In the genomic region with DNA sequence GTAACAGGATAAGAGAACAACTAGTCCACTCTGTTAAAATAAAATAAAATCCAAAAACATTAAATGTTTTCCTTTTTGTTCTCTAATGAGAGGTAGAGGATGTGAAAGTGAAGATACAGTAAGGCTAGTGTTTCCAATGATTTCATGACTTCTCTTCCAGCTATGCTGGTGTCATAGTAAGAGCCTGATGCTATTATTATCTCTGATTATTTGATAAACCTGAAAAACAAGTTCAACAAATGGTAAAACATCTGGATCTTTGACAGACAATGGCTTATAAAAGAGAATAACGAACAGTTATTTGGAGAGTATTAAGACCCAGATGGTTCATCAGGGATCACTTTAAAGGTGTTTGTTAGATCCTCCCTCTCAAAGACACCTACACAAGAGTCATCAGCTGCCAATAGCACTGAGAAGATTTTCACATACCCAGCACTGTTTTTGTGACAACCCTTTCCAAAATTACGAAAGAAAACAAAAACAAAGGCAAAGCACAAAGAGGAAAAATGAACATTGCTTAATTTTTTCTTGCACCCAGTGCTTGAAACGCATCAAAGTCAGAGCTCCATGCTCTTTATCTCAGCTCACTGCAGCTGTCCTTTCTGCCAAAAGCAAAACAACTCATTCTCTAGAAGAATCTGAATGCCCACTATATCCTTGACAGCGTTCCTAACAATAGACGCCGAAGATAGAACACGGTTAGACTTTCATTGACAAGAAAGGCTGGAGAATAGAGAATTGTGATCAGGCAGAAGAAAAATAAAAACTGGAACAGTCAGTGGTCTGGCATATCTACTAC, we compare ENCODE assay signal across 13 cellular contexts.
A peak's percentile ranks its signal among the peaks of the same experiment; 100 is the strongest.
DNase-seq lines count a peak whose midpoint lies in the region; ATAC-seq and TF ChIP-seq lines count a peak whose summit lies in the region.
"Had no signal": no experiment of that assay in that cellular context is flagged by ENCODE, and none has a peak within 500 bp of the region (broad histone marks: within the 10 kb centered on the region; RNA-seq: fewer than 3 reads in every experiment).

No MANE protein-coding gene starts in this region.

- no peak overlapping the region for H2BK5ac ChIP-seq in mesendoderm (ENCODE audit: low read length)

- 31 to 32% methylated on average over 7 of the region's 7 CpGs for WGBS in heart right ventricle, 2 donors
- no CpG with 5 or more reads among the region's 7 CpGs for WGBS in mesendoderm (ENCODE audit: extremely low coverage, insufficient coverage, low lambda C conversion rate)

- TF ChIP-seq CTCF in heart right ventricle (IDR thresholded peaks at IDR 0.05) (no peak), ascending aorta (IDR thresholded peaks at IDR 0.05) (no peak), BE2C (IDR thresholded peaks at IDR 0.05; ENCODE audit: low read depth, low read length) (no peak)

- ATAC-seq in heart right ventricle (no peak), left cardiac atrium (no peak), HG03025 (IDR thresholded peaks at IDR 0.05; ENCODE audit: low FRiP score, unreplicated experiment) (no peak)
- ATAC-seq: HCT116 had no signal

- H3K18ac ChIP-seq in mesendoderm (ENCODE audit: low read length), result no peak overlapping the region

- H4K8ac ChIP-seq in mesendoderm (ENCODE audit: low read depth, low read length), result no peak overlapping the region

- no peak overlapping the region for H2AK5ac ChIP-seq in mesendoderm (ENCODE audit: low read length)

- no peak for DNase-seq in heart right ventricle
- DNase-seq in left cardiac atrium, result no peak
- no peak for DNase-seq in ascending aorta (ENCODE audit: low spot score in 2 of 2)
- DNase-seq in mesendoderm, result no peak
- DNase-seq in GDM1 (lab: John Stamatoyannopoulos, UW), result no peak
- DNase-seq in epidermal melanocyte (ENCODE audit: insufficient read length, low spot score), result no peak
- no peak for DNase-seq in BE2C
- DNase-seq: activated B cell treated with CpG ODN at 0.5 μM for 24 hours, NCI-H1436 treated with DMSO at 0.1 percent for 48 hours, SJCRH30 had no signal

- no peak overlapping the region for H3K56ac ChIP-seq in mesendoderm (ENCODE audit: low read length)

- no peak overlapping the region for H3K4ac ChIP-seq in mesendoderm (ENCODE audit: low read depth, low read length)

- H3K27me3 ChIP-seq in heart right ventricle, result no peaks in the 10 kb centered on the region
- H3K27me3 ChIP-seq in ascending aorta, result no peaks in the 10 kb centered on the region
- H3K27me3 ChIP-seq in mesendoderm (ENCODE audit: insufficient read depth, low read length, poor library complexity), result no peaks in the 10 kb centered on the region
- no peaks in the 10 kb centered on the region for H3K27me3 ChIP-seq in BE2C
- H3K27me3 ChIP-seq: neutrophil, SJCRH30 had no signal

- intact Hi-C loops in heart right ventricle (cut with DNase I), result loop anchor here in 1 of 10 donors (10.0 kb wide), 1 partner anchor 161 kb away; no protein-coding TSS in a partner anchor
- intact Hi-C loops in left cardiac atrium (cut with DNase I), result no loop called here
- intact Hi-C loops in ascending aorta (cut with DNase I), result loop anchor here (2.0 to 5.0 kb wide), 3 partner anchors 41 to 149 kb away; no protein-coding TSS in a partner anchor

- no peak overlapping the region for H2BK120ac ChIP-seq in mesendoderm (ENCODE audit: low read depth, low read length)

- H3K4me1 ChIP-seq in heart right ventricle (peaks cover 14 to 95% (median 74%) of the 10 kb centered on the region in 9 donors), ascending aorta (peaks cover 0 to 24% of the 10 kb centered on the region in 2 donors), mesendoderm (ENCODE audit: control insufficient read depth, low read depth, low read length) (no peaks in the 10 kb centered on the region), BE2C (peaks cover 23% of the 10 kb centered on the region)

- H3K9me3 ChIP-seq in heart right ventricle (no peaks in the 10 kb centered on the region), ascending aorta (no peaks in the 10 kb centered on the region), BE2C (no peaks in the 10 kb centered on the region)
- H3K9me3 ChIP-seq: neutrophil, SJCRH30 had no signal

- peak overlapping the region in 3 of 10 donors; percentile 20 to 28 (median 27) for H3K4me3 ChIP-seq in heart right ventricle
- peak overlapping the region in 1 of 2 donors; percentile 53 for H3K4me3 ChIP-seq in ascending aorta
- no peak overlapping the region for H3K4me3 ChIP-seq in mesendoderm (ENCODE audit: low read length)
- no peak overlapping the region for H3K4me3 ChIP-seq in BE2C (ENCODE audit: low read depth, low read length)
- H3K4me3 ChIP-seq: SJCRH30 had no signal

- peak overlapping the region; percentile 19 for H2BK15ac ChIP-seq in mesendoderm (replicated peaks; ENCODE audit: low read depth)

- H3K36me3 ChIP-seq in heart right ventricle, result no peaks in the 10 kb centered on the region
- no peaks in the 10 kb centered on the region for H3K36me3 ChIP-seq in ascending aorta
- H3K36me3 ChIP-seq in mesendoderm (ENCODE audit: control insufficient read depth, insufficient read depth, low read length), result no peaks in the 10 kb centered on the region
- no peaks in the 10 kb centered on the region for H3K36me3 ChIP-seq in BE2C
- H3K36me3 ChIP-seq: neutrophil, SJCRH30 had no signal

- H3K79me1 ChIP-seq in mesendoderm (ENCODE audit: low read length), result no peaks in the 10 kb centered on the region

- no peak overlapping the region for H3K9ac ChIP-seq in mesendoderm (ENCODE audit: low read length)

- H3K79me2 ChIP-seq in mesendoderm (ENCODE audit: control insufficient read depth, insufficient read depth, low read length), result no peaks in the 10 kb centered on the region

- H3K4me2 ChIP-seq in mesendoderm (ENCODE audit: low read length), result no peak overlapping the region

- H3K27ac ChIP-seq in heart right ventricle, result peak overlapping the region in 8 of 10 donors; percentile 24 to 77 (median 65)
- peak overlapping the region; percentile 7 to 67 for H3K27ac ChIP-seq in ascending aorta
- no peak overlapping the region for H3K27ac ChIP-seq in mesendoderm (ENCODE audit: low read depth, low read length)
- H3K27ac ChIP-seq: neutrophil, SJCRH30 had no signal

- no peak overlapping the region for H3K23ac ChIP-seq in mesendoderm (ENCODE audit: low read length)

- no peak overlapping the region for H4K5ac ChIP-seq in mesendoderm (ENCODE audit: low read length)
